ENCODE assay signal across 25 cellular contexts in the genomic region with DNA sequence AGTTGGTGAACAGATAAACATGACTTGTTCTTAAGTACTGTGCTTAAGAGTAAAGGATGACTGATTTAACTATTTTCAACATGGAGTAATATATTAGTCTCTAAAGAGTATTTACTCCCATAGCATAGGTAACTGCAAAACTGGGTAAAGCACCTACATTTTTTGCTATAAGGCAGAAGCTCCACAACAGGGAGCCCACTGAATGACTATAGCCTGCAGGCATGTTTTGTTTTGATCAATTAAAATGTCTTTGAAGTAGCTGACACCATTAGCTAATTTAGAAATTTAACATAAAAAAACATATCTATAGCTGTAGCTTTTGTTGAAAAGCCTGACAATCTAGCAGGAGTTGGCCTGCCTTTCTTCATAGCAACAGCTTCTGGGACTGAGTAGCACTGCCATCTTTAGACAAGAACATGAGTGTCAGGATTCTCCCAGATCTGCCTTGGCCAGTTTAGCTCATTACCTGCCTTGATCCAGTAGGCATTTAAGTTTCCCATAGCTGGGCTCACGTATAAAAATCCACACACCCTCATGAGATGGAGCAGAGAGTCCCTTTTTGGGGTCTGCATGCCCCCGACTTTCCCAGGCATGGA.
A peak's percentile ranks its signal among the peaks of the same experiment; 100 is the strongest.
DNase-seq lines count a peak whose midpoint lies in the region; ATAC-seq and TF ChIP-seq lines count a peak whose summit lies in the region.
"Had no signal": no experiment of that assay in that cellular context is flagged by ENCODE, and none has a peak within 500 bp of the region (broad histone marks: within the 10 kb centered on the region; RNA-seq: fewer than 3 reads in every experiment).

No MANE protein-coding gene starts in this region.

- H3K9me3 Mint-ChIP-seq in neural progenitor cell, result no peaks in the 10 kb centered on the region

- H3K27me3 ChIP-seq in neural progenitor cell (no peaks in the 10 kb centered on the region), SJCRH30 (no peaks in the 10 kb centered on the region)
- H3K27me3 ChIP-seq: dorsolateral prefrontal cortex, heart right ventricle had no signal

- TF ChIP-seq CTCF in neural progenitor cell (IDR thresholded peaks at IDR 0.05), result no peak

- no peaks in the 10 kb centered on the region for H3K79me2 ChIP-seq in neural progenitor cell (ENCODE audit: low read depth)

- no peaks in the 10 kb centered on the region for H3K27me3 Mint-ChIP-seq in neural progenitor cell (ENCODE audit: insufficient read depth, low read depth)
- H3K27me3 Mint-ChIP-seq: activated CD4-positive, alpha-beta memory T cell treated with anti-CD3 and anti-CD28 coated beads for 36 hours; activated naive CD8-positive, alpha-beta T cell; B cell; CD8-positive, alpha-beta memory T cell; IgD-negative memory B cell; naive thymus-derived CD4-positive, alpha-beta T cell had no signal

- no peaks in the 10 kb centered on the region for H3K9me3 ChIP-seq in neural progenitor cell (ENCODE audit: low read depth)
- no peaks in the 10 kb centered on the region for H3K9me3 ChIP-seq in SJCRH30 (replicated peaks)
- H3K9me3 ChIP-seq: left lung had no signal

- no peak overlapping the region for H3K27ac ChIP-seq in neural progenitor cell
- no peak overlapping the region for H3K27ac ChIP-seq in SJCRH30
- H3K27ac ChIP-seq: dorsolateral prefrontal cortex, heart right ventricle, left lung had no signal

- peak overlapping the region; percentile 85 for H2AFZ ChIP-seq in neural progenitor cell (replicated peaks)

- no peaks in the 10 kb centered on the region for H4K20me1 ChIP-seq in neural progenitor cell (ENCODE audit: low read depth)

- no peak overlapping the region for H3K4me3 ChIP-seq in neural progenitor cell
- H3K4me3 ChIP-seq in SJCRH30, result no peak overlapping the region
- H3K4me3 ChIP-seq: dorsolateral prefrontal cortex, heart right ventricle, left lung had no signal

- no peak overlapping the region for H3K4me2 ChIP-seq in neural progenitor cell

- H3K27ac Mint-ChIP-seq in neural progenitor cell, result no peak overlapping the region
- H3K27ac Mint-ChIP-seq: activated CD4-positive, alpha-beta memory T cell treated with anti-CD3 and anti-CD28 coated beads for 36 hours; activated naive CD8-positive, alpha-beta T cell; B cell; CD8-positive, alpha-beta memory T cell; IgD-negative memory B cell; naive thymus-derived CD4-positive, alpha-beta T cell had no signal

- no peaks in the 10 kb centered on the region for H3K36me3 Mint-ChIP-seq in neural progenitor cell
- H3K36me3 Mint-ChIP-seq: activated CD4-positive, alpha-beta memory T cell treated with anti-CD3 and anti-CD28 coated beads for 36 hours; activated naive CD8-positive, alpha-beta T cell; CD8-positive, alpha-beta memory T cell; IgD-negative memory B cell; naive thymus-derived CD4-positive, alpha-beta T cell had no signal

- H3K36me3 ChIP-seq in neural progenitor cell (no peaks in the 10 kb centered on the region), SJCRH30 (no peaks in the 10 kb centered on the region)
- H3K36me3 ChIP-seq: heart right ventricle, left lung had no signal

- H3K4me1 ChIP-seq in neural progenitor cell (peaks cover 39% of the 10 kb centered on the region), SJCRH30 (no peaks in the 10 kb centered on the region)
- H3K4me1 ChIP-seq: heart right ventricle, left lung had no signal

- no peak overlapping the region for H3K9ac ChIP-seq in neural progenitor cell

- no peak overlapping the region for H3K4me3 Mint-ChIP-seq in neural progenitor cell
- H3K4me3 Mint-ChIP-seq: activated CD4-positive, alpha-beta memory T cell treated with anti-CD3 and anti-CD28 coated beads for 36 hours; activated naive CD8-positive, alpha-beta T cell; B cell; CD8-positive, alpha-beta memory T cell; naive thymus-derived CD4-positive, alpha-beta T cell had no signal

- H3F3A ChIP-seq in neural progenitor cell (ENCODE audit: low read depth), result no peaks in the 10 kb centered on the region

- ATAC-seq in GM18502 (IDR thresholded peaks at IDR 0.05; ENCODE audit: poor library complexity, unreplicated experiment), result no peak
- no peak for ATAC-seq in HG02970 (IDR thresholded peaks at IDR 0.05; ENCODE audit: low FRiP score, unreplicated experiment)
- ATAC-seq: activated CD4-positive, CD25-positive, alpha-beta regulatory T cell treated with anti-CD3 and anti-CD28 coated beads, Interleukin-2, amount 50 U/mL, for 24 hours; heart right ventricle; left lung; naive thymus-derived CD4-positive, alpha-beta T cell had no signal

- peak; percentile 22 for DNase-seq in NCI-H748 (lab: John Stamatoyannopoulos, UW; ENCODE audit: unreplicated experiment)
- DNase-seq in NCI-H748 treated with DMSO at 0.1 percent for 48 hours (lab: John Stamatoyannopoulos, UW), result no peak
- peak; percentile 17 for DNase-seq in OCI-M1 (lab: John Stamatoyannopoulos, UW)
- peak; percentile 1 for DNase-seq in fibroblast of gingiva (ENCODE audit: low read depth)
- DNase-seq in neural progenitor cell (ENCODE audit: low spot score), result no peak
- DNase-seq in SJCRH30, result no peak
- DNase-seq: activated CD4-positive, alpha-beta memory T cell treated with anti-CD3 and anti-CD28 coated beads for 36 hours; aorta; CD8-positive, alpha-beta memory T cell; DMS153; dorsolateral prefrontal cortex; heart right ventricle; left lung; naive thymus-derived CD4-positive, alpha-beta T cell; NCI-H1436; NCI-H2171 treated with DMSO at 0.1 percent for 48 hours; NCI-H526 treated with DMSO at 0.1 percent for 48 hours; occipital lobe; Right ventricle myocardium superior had no signal

- H3K4me1 Mint-ChIP-seq in neural progenitor cell, result peaks cover 18% of the 10 kb centered on the region
- H3K4me1 Mint-ChIP-seq: B cell; CD8-positive, alpha-beta memory T cell; IgD-negative memory B cell; naive thymus-derived CD4-positive, alpha-beta T cell had no signal

Comparison
In these comparisons a context has a peak if more than half of its experiments do, and no peak if none do; other contexts are left out.
1. DNase-seq: peak in NCI-H748 (single experiment), OCI-M1 (single experiment) and fibroblast of gingiva (single experiment); none in NCI-H748 treated with DMSO at 0.1 percent for 48 hours (single experiment), neural progenitor cell (single experiment) and SJCRH30 (0 of 2).